ENCODE assay signal across 8 cellular contexts in the genomic region with DNA sequence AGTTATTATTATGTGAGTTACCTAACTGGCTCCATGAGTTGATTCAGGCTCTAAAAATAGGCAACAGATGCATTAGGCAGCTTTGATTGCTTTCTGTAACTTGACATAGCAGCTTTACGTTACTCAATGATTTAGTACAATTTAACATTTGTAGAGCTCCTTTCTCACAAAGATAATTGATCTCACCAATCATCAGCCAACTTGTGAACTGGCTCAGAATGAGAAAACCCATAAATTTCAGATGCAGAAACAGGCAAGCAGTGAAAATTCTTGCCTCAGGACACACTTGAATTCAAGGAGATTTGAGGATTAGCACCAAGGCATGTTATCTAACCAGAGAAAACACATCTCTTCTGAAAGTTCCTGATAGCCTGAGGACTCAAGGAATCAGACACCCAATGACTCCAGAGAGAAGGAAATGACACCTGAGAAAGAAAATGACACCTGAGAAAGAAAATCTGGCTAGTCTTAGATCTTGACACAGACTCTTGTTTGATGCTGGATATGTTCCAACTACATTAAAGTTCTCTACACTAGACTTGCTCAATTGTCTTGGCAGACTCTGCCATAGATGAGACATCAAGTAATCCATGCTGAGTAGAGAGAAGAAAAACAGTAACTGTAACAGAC.
DNase-seq lines count a peak whose midpoint lies in the region; ATAC-seq and TF ChIP-seq lines count a peak whose summit lies in the region.

No MANE protein-coding gene starts in this region.

- no peak overlapping the region for H3K4me3 Mint-ChIP-seq in activated CD8-positive, alpha-beta memory T cell treated with anti-CD3 and anti-CD28 coated beads, Interleukin-2, amount 10 ng/mL, durations not matched to agents 7 days and 5 days

- in situ Hi-C loops in astrocyte of the spinal cord (cut with HindIII; ENCODE audit: low sequenced_read_pairs) (no loop called here), gastrocnemius medialis (cut with MboI; ENCODE audit: low sequenced_read_pairs in 4 of 4) (no loop called here)

- H3K4me1 ChIP-seq in gastrocnemius medialis (peaks cover 4 to 13% of the 10 kb centered on the region in 2 donors), esophagus squamous epithelium (peaks cover 0 to 19% (median 0%) of the 10 kb centered on the region in 3 donors)

- CTCF ChIA-PET in activated CD8-positive, alpha-beta memory T cell treated with anti-CD3 and anti-CD28 coated beads, Interleukin-2, amount 10 ng/mL, durations not matched to agents 7 days and 5 days (lab: Charles Lee) = interaction anchor here (1.4 kb wide), 1 partner anchor 10 kb away, joined by 7 read pairs; no protein-coding TSS in a partner anchor

- no peaks in the 10 kb centered on the region for H3K36me3 ChIP-seq in gastrocnemius medialis
- no peaks in the 10 kb centered on the region for H3K36me3 ChIP-seq in esophagus squamous epithelium

- no peak for DNase-seq in activated CD8-positive, alpha-beta memory T cell treated with anti-CD3 and anti-CD28 coated beads, Interleukin-2, amount 10 ng/mL, durations not matched to agents 7 days and 5 days
- no peak for DNase-seq in activated CD8-positive, alpha-beta memory T cell treated with anti-CD3 and anti-CD28 coated beads, Interleukin-2, amount 50 U/mL, for 4 hours
- peak; percentile 84 for DNase-seq in astrocyte of the spinal cord (ENCODE audit: low read depth, low spot score)
- DNase-seq in gastrocnemius medialis = no peak
- DNase-seq in NCI-H1048 (lab: John Stamatoyannopoulos, UW) = no peak
- no peak for DNase-seq in esophagus squamous epithelium (lab: John Stamatoyannopoulos, UW)
- no peak for DNase-seq in NCI-H345 treated with DMSO at 0.1 percent for 48 hours (lab: John Stamatoyannopoulos, UW; ENCODE audit: unreplicated experiment)

- H3K27me3 Mint-ChIP-seq in activated CD8-positive, alpha-beta memory T cell treated with anti-CD3 and anti-CD28 coated beads, Interleukin-2, amount 10 ng/mL, durations not matched to agents 7 days and 5 days = no peaks in the 10 kb centered on the region

- H3K27me3 ChIP-seq in gastrocnemius medialis (no peaks in the 10 kb centered on the region), esophagus squamous epithelium (peaks cover 0 to 32% (median 0%) of the 10 kb centered on the region in 4 donors)

- H3K4me1 Mint-ChIP-seq in activated CD8-positive, alpha-beta memory T cell treated with anti-CD3 and anti-CD28 coated beads, Interleukin-2, amount 10 ng/mL, durations not matched to agents 7 days and 5 days = peaks cover 53% of the 10 kb centered on the region

- peak overlapping the region; percentile 85 for H3K27ac Mint-ChIP-seq in activated CD8-positive, alpha-beta memory T cell treated with anti-CD3 and anti-CD28 coated beads, Interleukin-2, amount 10 ng/mL, durations not matched to agents 7 days and 5 days

- H3K27ac ChIP-seq in gastrocnemius medialis (peak overlapping the region; percentile 28 to 45 (median 40)), esophagus squamous epithelium (no peak overlapping the region)

- H3K9me3 Mint-ChIP-seq in activated CD8-positive, alpha-beta memory T cell treated with anti-CD3 and anti-CD28 coated beads, Interleukin-2, amount 10 ng/mL, durations not matched to agents 7 days and 5 days (ENCODE audit: low read depth) = peaks cover 2% of the 10 kb centered on the region

- 22 to 59% methylated on average over 1 of the region's 1 CpG for WGBS in esophagus squamous epithelium, 2 donors

- H3K36me3 Mint-ChIP-seq in activated CD8-positive, alpha-beta memory T cell treated with anti-CD3 and anti-CD28 coated beads, Interleukin-2, amount 10 ng/mL, durations not matched to agents 7 days and 5 days = peaks cover 53% of the 10 kb centered on the region

- no peak for TF ChIP-seq CTCF in astrocyte of the spinal cord (IDR thresholded peaks at IDR 0.05; ENCODE audit: low read depth, low read length)
- TF ChIP-seq CTCF in gastrocnemius medialis (IDR thresholded peaks at IDR 0.05 in 4 of 5, conservative IDR thresholded peaks at IDR 0.05 in 1 of 5) = no peak
- no peak for TF ChIP-seq CTCF in esophagus squamous epithelium (IDR thresholded peaks at IDR 0.05)

- peak; percentile 10 for ATAC-seq in activated CD8-positive, alpha-beta memory T cell treated with anti-CD3 and anti-CD28 coated beads, Interleukin-2, amount 10 ng/mL, durations not matched to agents 7 days and 5 days
- ATAC-seq in HG03457 (IDR thresholded peaks at IDR 0.05; ENCODE audit: unreplicated experiment) = peak; percentile 27
- ATAC-seq in gastrocnemius medialis = peak; percentile 71 to 88

- TF ChIP-seq POLR2A in gastrocnemius medialis (IDR thresholded peaks at IDR 0.05) = no peak
- TF ChIP-seq POLR2A in esophagus squamous epithelium (IDR thresholded peaks at IDR 0.05) = no peak

- intact Hi-C loops in gastrocnemius medialis (cut with DNase I; ENCODE audit: low total_unique reads) = loop anchor here (10.0 kb wide), 1 partner anchor 161 kb away; no protein-coding TSS in a partner anchor
- intact Hi-C loops in esophagus squamous epithelium (cut with DNase I) = no loop called here

- no peak overlapping the region for H3K4me3 ChIP-seq in astrocyte of the spinal cord (ENCODE audit: low read depth, low read length)
- H3K4me3 ChIP-seq in gastrocnemius medialis = no peak overlapping the region
- H3K4me3 ChIP-seq in esophagus squamous epithelium = no peak overlapping the region

- no peaks in the 10 kb centered on the region for H3K9me3 ChIP-seq in gastrocnemius medialis
- no peaks in the 10 kb centered on the region for H3K9me3 ChIP-seq in esophagus squamous epithelium

Comparison
In these comparisons a context has a peak if more than half of its experiments do, and no peak if none do; other contexts are left out.
1. ATAC-seq: peak in every context shown above with its lines; median percentile 80 in gastrocnemius medialis; 27 in HG03457; 10 in activated CD8-positive, alpha-beta memory T cell treated with anti-CD3 and anti-CD28 coated beads, Interleukin-2, amount 10 ng/mL, durations not matched to agents 7 days and 5 days.
2. H3K27ac ChIP-seq: peak in gastrocnemius medialis (4 of 4); none in esophagus squamous epithelium (0 of 4).